27 cellular contexts compared by ENCODE assay signal in genomic region chr5:56386046-56386445, GRCh38.
"Had no signal": no experiment of that assay in that cellular context is flagged by ENCODE, and none has a peak within 500 bp of the region (broad histone marks: within the 10 kb centered on the region; RNA-seq: fewer than 3 reads in every experiment).

No MANE protein-coding gene starts in this region.

- H3K4me1 Mint-ChIP-seq: activated naive CD8-positive, alpha-beta T cell treated with anti-CD3 and anti-CD28 coated beads, Interleukin-2, amount 50 U/mL, for 24 hours; endodermal cell; stimulated activated effector memory CD8-positive, alpha-beta T cell treated with anti-CD3 and anti-CD28 coated beads, Interleukin-12 subunit alpha, Interleukin-12 subunit beta, amount 100 ng/mL, for 72 hours had no signal

- H3K27ac ChIP-seq: body of pancreas, cardiac muscle cell, esophagus squamous epithelium, heart left ventricle, right lobe of liver, skin epidermis, stomach, vagina had no signal

- H3K4me3 ChIP-seq: body of pancreas, cardiac muscle cell, esophagus squamous epithelium, heart left ventricle, mucosa of descending colon, right lobe of liver, skin epidermis, stomach, vagina had no signal

- H3K36me3 ChIP-seq: cardiac muscle cell, esophagus squamous epithelium, heart left ventricle, right lobe of liver, stomach, vagina had no signal

- H3K27ac Mint-ChIP-seq: activated CD4-positive, alpha-beta memory T cell treated with anti-CD3 and anti-CD28 coated beads for 36 hours; activated naive CD8-positive, alpha-beta T cell treated with anti-CD3 and anti-CD28 coated beads, Interleukin-2, amount 50 U/mL, for 24 hours; endodermal cell; stimulated activated effector memory CD8-positive, alpha-beta T cell treated with anti-CD3 and anti-CD28 coated beads, Interleukin-12 subunit alpha, Interleukin-12 subunit beta, amount 100 ng/mL, for 72 hours; type B pancreatic cell had no signal

- H3K9me3 ChIP-seq: body of pancreas, esophagus squamous epithelium, mucosa of descending colon, right lobe of liver, stomach, vagina had no signal

- H3K36me3 Mint-ChIP-seq: activated CD4-positive, alpha-beta memory T cell treated with anti-CD3 and anti-CD28 coated beads for 36 hours; stimulated activated effector memory CD8-positive, alpha-beta T cell treated with anti-CD3 and anti-CD28 coated beads, Interleukin-12 subunit alpha, Interleukin-12 subunit beta, amount 100 ng/mL, for 72 hours had no signal

- H3K9me3 Mint-ChIP-seq: activated CD4-positive, alpha-beta memory T cell treated with anti-CD3 and anti-CD28 coated beads for 36 hours; activated naive CD8-positive, alpha-beta T cell treated with anti-CD3 and anti-CD28 coated beads, Interleukin-2, amount 50 U/mL, for 24 hours; endodermal cell; stimulated activated effector memory CD8-positive, alpha-beta T cell treated with anti-CD3 and anti-CD28 coated beads, Interleukin-12 subunit alpha, Interleukin-12 subunit beta, amount 100 ng/mL, for 72 hours had no signal

- DNase-seq: activated CD4-positive, alpha-beta memory T cell treated with anti-CD3 and anti-CD28 coated beads for 36 hours; activated CD4-positive, alpha-beta T cell treated with anti-CD3 and anti-CD28 coated beads for 48 hours; activated CD4-positive, CD25-positive, alpha-beta regulatory T cell; activated effector memory CD4-positive, alpha-beta T cell treated with anti-CD3 and anti-CD28 coated beads, Interleukin-2, amount 50 U/mL, for 16 hours; activated naive CD4-positive, alpha-beta T cell treated with anti-CD3 and anti-CD28 coated beads, Interleukin-2, amount 50 U/mL, for 16 hours; activated naive CD8-positive, alpha-beta T cell treated with anti-CD3 and anti-CD28 coated beads, Interleukin-2, amount 50 U/mL, for 24 hours; activated T-cell treated with anti-CD3 and anti-CD28 coated beads, Interleukin-2, amount 50 U/mL, for 48 hours; anterior cingulate cortex; body of pancreas; cortex of kidney; endodermal cell; esophagus squamous epithelium; heart left ventricle; islet precursor cell; left colon; mesenchymal stem cell; mucosa of descending colon; nephron progenitor cell; occipital lobe; right lobe of liver; stimulated activated CD4-positive, alpha-beta T cell treated with anti-CD3 and anti-CD28 coated beads, Interleukin-2, amount 100 ng/mL, for 24 hours; stomach had no signal

- H3K4me3 Mint-ChIP-seq: activated CD4-positive, alpha-beta memory T cell treated with anti-CD3 and anti-CD28 coated beads for 36 hours; activated naive CD8-positive, alpha-beta T cell treated with anti-CD3 and anti-CD28 coated beads, Interleukin-2, amount 50 U/mL, for 24 hours; endodermal cell; nephron progenitor cell; stimulated activated effector memory CD8-positive, alpha-beta T cell treated with anti-CD3 and anti-CD28 coated beads, Interleukin-12 subunit alpha, Interleukin-12 subunit beta, amount 100 ng/mL, for 72 hours; type B pancreatic cell had no signal

- H3K4me1 ChIP-seq: esophagus squamous epithelium, heart left ventricle, right lobe of liver, stomach, vagina had no signal

- H3K27me3 Mint-ChIP-seq: activated CD4-positive, alpha-beta memory T cell treated with anti-CD3 and anti-CD28 coated beads for 36 hours; type B pancreatic cell had no signal

- H3K27me3 ChIP-seq: body of pancreas, cardiac muscle cell, esophagus squamous epithelium, heart left ventricle, right lobe of liver, stomach, vagina had no signal
